In the genomic region with DNA sequence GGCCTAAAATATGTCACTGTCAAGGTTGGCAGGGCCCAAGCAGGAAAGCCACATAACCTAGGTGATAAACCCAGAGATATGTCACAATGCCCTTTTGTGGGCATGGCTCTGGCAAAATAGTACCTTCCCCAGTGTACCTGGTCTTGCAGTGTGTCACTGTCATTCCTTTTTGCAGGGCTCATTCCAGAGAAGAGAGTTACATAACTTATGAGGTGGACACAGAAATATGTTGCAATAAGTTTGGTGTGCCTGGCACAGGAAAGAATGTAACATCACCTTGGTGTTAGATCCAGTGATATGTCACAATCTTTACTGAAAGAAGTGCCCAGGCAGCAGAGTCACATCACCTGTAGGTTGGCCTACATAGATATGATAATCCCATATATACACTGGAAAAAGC, we compare ENCODE assay signal across 10 cellular contexts.
"Had no signal": no experiment of that assay in that cellular context is flagged by ENCODE, and none has a peak within 500 bp of the region (broad histone marks: within the 10 kb centered on the region; RNA-seq: fewer than 3 reads in every experiment).

No MANE protein-coding gene starts in this region.

- H2AFZ ChIP-seq: GM23248 had no signal

- H3K4me1 ChIP-seq: HAP-1 had no signal

- DNase-seq: GM23248, GOT3, H7, HFFc6, IMR-90, KG1 had no signal

- FAIRE-seq: K562 had no signal

- H3K9ac ChIP-seq: GM23248 had no signal

- H3K4me3 ChIP-seq: GM23248, HAP-1, K562 had no signal

- H3K36me3 ChIP-seq: HAP-1 had no signal

- H3K27ac ChIP-seq: GM23248, HL-60 had no signal

- ATAC-seq: HCT116, K562 had no signal

- H3K9me3 ChIP-seq: HAP-1 had no signal
